ENCODE assay signal across 12 cellular contexts in genomic region chr1:173680152-173680551, GRCh38. TPM values are rescaled to one million over a fixed set of nuclear protein-coding genes. Genes with fewer than 3 reads are reported as not detected.
"Had no signal": no experiment of that assay in that cellular context is flagged by ENCODE, and none has a peak within 500 bp of the region (broad histone marks: within the 10 kb centered on the region; RNA-seq: fewer than 3 reads in every experiment).

No MANE protein-coding gene starts in this region.

RNA-seq across cellular contexts. Expression of gene ANKRD45, which starts 10.5 kb away (rescaled TPM):
- total RNA-seq: PC-3, PC-9, Peyer's patch, RPMI7951, SJCRH30, SJSA1, T-cell had no signal

RNA-seq across cellular contexts. Expression of gene TEX50, which starts 45.0 kb away (rescaled TPM):
- total RNA-seq: OCI-LY7, PC-3, PC-9, Peyer's patch, Right ventricle myocardium inferior, Right ventricle myocardium superior, RPMI7951, SJCRH30, SJSA1, SK-MEL-5, T-cell had no signal
- polyA plus RNA-seq: SK-N-SH had no signal
